ENCODE assay signal across 1 cellular context in the genomic region with DNA sequence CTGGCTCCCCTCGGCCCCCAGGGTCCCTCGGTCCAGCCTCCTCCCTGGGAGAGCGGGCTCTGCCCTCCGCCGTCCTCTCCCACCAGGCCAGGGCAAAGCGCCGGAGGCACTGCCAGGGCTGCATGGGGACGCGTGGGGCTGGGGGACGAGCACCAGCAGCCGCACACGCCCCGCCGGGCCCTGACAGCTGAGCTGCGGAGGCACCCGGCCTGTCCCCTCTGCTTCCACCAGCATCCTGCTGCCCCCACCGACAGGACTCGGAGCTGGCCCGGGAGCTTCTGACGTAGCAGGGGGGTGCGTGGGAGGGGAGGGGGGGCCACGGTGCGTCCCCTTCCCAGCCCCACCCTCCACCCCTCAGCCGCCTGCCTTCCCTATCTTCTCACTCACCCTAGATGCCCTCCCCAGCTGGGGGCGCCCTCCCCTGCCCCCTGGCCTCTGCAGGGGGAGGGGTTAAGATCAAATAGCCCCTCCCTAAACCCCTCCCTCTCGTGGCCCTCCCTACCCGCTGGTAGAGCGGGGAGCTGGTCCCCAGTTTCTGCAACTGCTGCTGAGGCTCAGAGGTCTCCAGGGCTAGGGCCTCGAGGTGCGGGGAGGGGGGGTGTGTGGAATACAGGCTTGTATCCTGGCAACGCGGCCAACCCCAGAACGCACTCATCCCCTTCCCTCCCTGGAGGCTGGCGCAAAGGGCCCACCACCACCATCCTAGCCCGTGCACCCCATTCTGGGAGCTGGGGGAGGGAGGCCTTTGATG.
TF ChIP-seq lines count a peak whose summit lies in the region.

No MANE protein-coding gene starts in this region.

TF ChIP-seq in HepG2, 621 proteins besides CTCF, POLR2A, EP300 and RAD21 (continued from another document and continues in another):
- TF ChIP-seq MED1 (CRISPR knock-in tag; IDR thresholded peaks at IDR 0.05) (peak; percentile 26; the same call in 1 of the 2 replicates), POLR2G (IDR thresholded peaks at IDR 0.05; ENCODE audit: low read depth, low read length) (peak; percentile 66), ZNF350 (CRISPR knock-in tag; IDR thresholded peaks at IDR 0.05; ENCODE audit: borderline replicate concordance, low read depth) (no peak; the same call in 1 of the 2 replicates), ZMYM3 (CRISPR knock-in tag; IDR thresholded peaks at IDR 0.05) (0 out of 2 replicates have a peak, but pooled peaks have one; percentile 74), KMT2B (CRISPR knock-in tag; IDR thresholded peaks at IDR 0.05) (0 out of 2 replicates have a peak, but pooled peaks have one; percentile 21), JUN (CRISPR knock-in tag; IDR thresholded peaks at IDR 0.05) (0 out of 2 replicates have a peak, but pooled peaks have one; percentile 13), HNRNPLL (IDR thresholded peaks at IDR 0.05; ENCODE audit: low read depth, low read length, poor library complexity, severe bottlenecking) (peak; percentile 38), TCF7 (IDR thresholded peaks at IDR 0.05; ENCODE audit: low read depth) (no peak), RXRB (CRISPR knock-in tag; IDR thresholded peaks at IDR 0.05; ENCODE audit: borderline replicate concordance) (peak; percentile 50; the same call in 1 of the 2 replicates), MIXL1 (CRISPR knock-in tag; IDR thresholded peaks at IDR 0.05) (0 out of 2 replicates have a peak, but pooled peaks have one; percentile 18), ZNF331 (CRISPR knock-in tag; IDR thresholded peaks at IDR 0.05) (0 out of 2 replicates have a peak, but pooled peaks have one; percentile 17), AGO2 (optimal IDR thresholded peaks at IDR 0.05; ENCODE audit: low read depth, low read length) (peak; percentile 66), RXRA (CRISPR knock-in tag; IDR thresholded peaks at IDR 0.05) (peak; percentile 70), RCOR2 (CRISPR knock-in tag; IDR thresholded peaks at IDR 0.05) (peak; percentile 95), RBFOX2 (IDR thresholded peaks at IDR 0.05; ENCODE audit: low read depth, low read length) (peak; percentile 72), MTF2 (CRISPR knock-in tag; IDR thresholded peaks at IDR 0.05; ENCODE audit: borderline replicate concordance) (no peak), SRSF1 (optimal IDR thresholded peaks at IDR 0.05; ENCODE audit: low read depth, low read length) (peak; percentile 94), CREB1 (IDR thresholded peaks at IDR 0.05) (0 out of 2 replicates have a peak, but pooled peaks have one; percentile 6), CREB1 (CRISPR knock-in tag; IDR thresholded peaks at IDR 0.05) (no peak), ZNF775 (CRISPR knock-in tag; IDR thresholded peaks at IDR 0.05; ENCODE audit: borderline replicate concordance) (no peak), FOXK1 (CRISPR knock-in tag; IDR thresholded peaks at IDR 0.05; ENCODE audit: borderline replicate concordance, low read depth) (no peak), ERF (CRISPR knock-in tag; IDR thresholded peaks at IDR 0.05) (peak; percentile 62; the same call in 1 of the 2 replicates), SIN3A (IDR thresholded peaks at IDR 0.05; ENCODE audit: borderline replicate concordance, low read depth, low read length) (0 out of 2 replicates have a peak, but pooled peaks have one; percentile 6), HDAC1 (CRISPR knock-in tag; IDR thresholded peaks at IDR 0.05) (peak; percentile 71; the same call in 1 of the 2 replicates), ATF7-NPFF (CRISPR knock-in tag; IDR thresholded peaks at IDR 0.05; ENCODE audit: low read depth) (peak; percentile 46; the same call in 1 of the 2 replicates), TAF1 (CRISPR knock-in tag; IDR thresholded peaks at IDR 0.05) (peak; percentile 38; the same call in 1 of the 2 replicates), YEATS2 (CRISPR knock-in tag; IDR thresholded peaks at IDR 0.05; ENCODE audit: borderline replicate concordance) (peak; percentile 24; the same call in 1 of the 2 replicates), ZFX (CRISPR knock-in tag; IDR thresholded peaks at IDR 0.05; ENCODE audit: low read depth) (peak; percentile 41), ZNF558 (CRISPR knock-in tag; IDR thresholded peaks at IDR 0.05; ENCODE audit: borderline replicate concordance) (0 out of 2 replicates have a peak, but pooled peaks have one; percentile 66), KDM1A (CRISPR knock-in tag; IDR thresholded peaks at IDR 0.05) (0 out of 2 replicates have a peak, but pooled peaks have one; percentile 55), ZNF883 (CRISPR knock-in tag; IDR thresholded peaks at IDR 0.05; ENCODE audit: not compliant biosample characterization) (peak; percentile 58), KDM4B (CRISPR knock-in tag; IDR thresholded peaks at IDR 0.05) (0 out of 2 replicates have a peak, but pooled peaks have one; percentile 18), TARDBP (CRISPR knock-in tag; IDR thresholded peaks at IDR 0.05) (0 out of 2 replicates have a peak, but pooled peaks have one; percentile 48), GTF2F1 (IDR thresholded peaks at IDR 0.05; ENCODE audit: low read length) (no peak), TMF1 (CRISPR knock-in tag; IDR thresholded peaks at IDR 0.05; ENCODE audit: low read depth) (no peak), HDAC2 (CRISPR knock-in tag; IDR thresholded peaks at IDR 0.05) (peak; percentile 39; the same call in 1 of the 2 replicates)
- TF ChIP-seq, protein P1, sequence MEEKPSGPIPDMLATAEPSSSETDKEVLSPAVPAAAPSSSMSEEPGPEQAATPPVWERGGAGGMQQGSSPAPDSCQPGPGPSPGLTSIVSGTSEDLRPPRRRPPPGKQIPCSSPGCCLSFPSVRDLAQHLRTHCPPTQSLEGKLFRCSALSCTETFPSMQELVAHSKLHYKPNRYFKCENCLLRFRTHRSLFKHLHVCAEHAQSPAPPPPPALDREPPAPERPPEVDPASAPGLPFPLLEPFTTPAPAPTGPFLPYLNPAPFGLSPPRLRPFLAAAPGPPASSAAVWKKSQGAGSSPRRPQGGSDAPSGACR (CRISPR knock-in tag; IDR thresholded peaks at IDR 0.05) = 0 out of 2 replicates have a peak, but pooled peaks have one; percentile 33
- TF ChIP-seq, protein P2, sequence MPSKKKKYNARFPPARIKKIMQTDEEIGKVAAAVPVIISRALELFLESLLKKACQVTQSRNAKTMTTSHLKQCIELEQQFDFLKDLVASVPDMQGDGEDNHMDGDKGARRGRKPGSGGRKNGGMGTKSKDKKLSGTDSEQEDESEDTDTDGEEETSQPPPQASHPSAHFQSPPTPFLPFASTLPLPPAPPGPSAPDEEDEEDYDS (CRISPR knock-in tag; IDR thresholded peaks at IDR 0.05) = peak; percentile 75
- TF ChIP-seq, protein P3, sequence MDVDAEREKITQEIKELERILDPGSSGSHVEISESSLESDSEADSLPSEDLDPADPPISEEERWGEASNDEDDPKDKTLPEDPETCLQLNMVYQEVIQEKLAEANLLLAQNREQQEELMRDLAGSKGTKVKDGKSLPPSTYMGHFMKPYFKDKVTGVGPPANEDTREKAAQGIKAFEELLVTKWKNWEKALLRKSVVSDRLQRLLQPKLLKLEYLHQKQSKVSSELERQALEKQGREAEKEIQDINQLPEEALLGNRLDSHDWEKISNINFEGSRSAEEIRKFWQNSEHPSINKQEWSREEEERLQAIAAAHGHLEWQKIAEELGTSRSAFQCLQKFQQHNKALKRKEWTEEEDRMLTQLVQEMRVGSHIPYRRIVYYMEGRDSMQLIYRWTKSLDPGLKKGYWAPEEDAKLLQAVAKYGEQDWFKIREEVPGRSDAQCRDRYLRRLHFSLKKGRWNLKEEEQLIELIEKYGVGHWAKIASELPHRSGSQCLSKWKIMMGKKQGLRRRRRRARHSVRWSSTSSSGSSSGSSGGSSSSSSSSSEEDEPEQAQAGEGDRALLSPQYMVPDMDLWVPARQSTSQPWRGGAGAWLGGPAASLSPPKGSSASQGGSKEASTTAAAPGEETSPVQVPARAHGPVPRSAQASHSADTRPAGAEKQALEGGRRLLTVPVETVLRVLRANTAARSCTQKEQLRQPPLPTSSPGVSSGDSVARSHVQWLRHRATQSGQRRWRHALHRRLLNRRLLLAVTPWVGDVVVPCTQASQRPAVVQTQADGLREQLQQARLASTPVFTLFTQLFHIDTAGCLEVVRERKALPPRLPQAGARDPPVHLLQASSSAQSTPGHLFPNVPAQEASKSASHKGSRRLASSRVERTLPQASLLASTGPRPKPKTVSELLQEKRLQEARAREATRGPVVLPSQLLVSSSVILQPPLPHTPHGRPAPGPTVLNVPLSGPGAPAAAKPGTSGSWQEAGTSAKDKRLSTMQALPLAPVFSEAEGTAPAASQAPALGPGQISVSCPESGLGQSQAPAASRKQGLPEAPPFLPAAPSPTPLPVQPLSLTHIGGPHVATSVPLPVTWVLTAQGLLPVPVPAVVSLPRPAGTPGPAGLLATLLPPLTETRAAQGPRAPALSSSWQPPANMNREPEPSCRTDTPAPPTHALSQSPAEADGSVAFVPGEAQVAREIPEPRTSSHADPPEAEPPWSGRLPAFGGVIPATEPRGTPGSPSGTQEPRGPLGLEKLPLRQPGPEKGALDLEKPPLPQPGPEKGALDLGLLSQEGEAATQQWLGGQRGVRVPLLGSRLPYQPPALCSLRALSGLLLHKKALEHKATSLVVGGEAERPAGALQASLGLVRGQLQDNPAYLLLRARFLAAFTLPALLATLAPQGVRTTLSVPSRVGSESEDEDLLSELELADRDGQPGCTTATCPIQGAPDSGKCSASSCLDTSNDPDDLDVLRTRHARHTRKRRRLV (CRISPR knock-in tag; IDR thresholded peaks at IDR 0.05) = peak; percentile 66; the same call in 1 of the 2 replicates
- TF ChIP-seq, protein P4, sequence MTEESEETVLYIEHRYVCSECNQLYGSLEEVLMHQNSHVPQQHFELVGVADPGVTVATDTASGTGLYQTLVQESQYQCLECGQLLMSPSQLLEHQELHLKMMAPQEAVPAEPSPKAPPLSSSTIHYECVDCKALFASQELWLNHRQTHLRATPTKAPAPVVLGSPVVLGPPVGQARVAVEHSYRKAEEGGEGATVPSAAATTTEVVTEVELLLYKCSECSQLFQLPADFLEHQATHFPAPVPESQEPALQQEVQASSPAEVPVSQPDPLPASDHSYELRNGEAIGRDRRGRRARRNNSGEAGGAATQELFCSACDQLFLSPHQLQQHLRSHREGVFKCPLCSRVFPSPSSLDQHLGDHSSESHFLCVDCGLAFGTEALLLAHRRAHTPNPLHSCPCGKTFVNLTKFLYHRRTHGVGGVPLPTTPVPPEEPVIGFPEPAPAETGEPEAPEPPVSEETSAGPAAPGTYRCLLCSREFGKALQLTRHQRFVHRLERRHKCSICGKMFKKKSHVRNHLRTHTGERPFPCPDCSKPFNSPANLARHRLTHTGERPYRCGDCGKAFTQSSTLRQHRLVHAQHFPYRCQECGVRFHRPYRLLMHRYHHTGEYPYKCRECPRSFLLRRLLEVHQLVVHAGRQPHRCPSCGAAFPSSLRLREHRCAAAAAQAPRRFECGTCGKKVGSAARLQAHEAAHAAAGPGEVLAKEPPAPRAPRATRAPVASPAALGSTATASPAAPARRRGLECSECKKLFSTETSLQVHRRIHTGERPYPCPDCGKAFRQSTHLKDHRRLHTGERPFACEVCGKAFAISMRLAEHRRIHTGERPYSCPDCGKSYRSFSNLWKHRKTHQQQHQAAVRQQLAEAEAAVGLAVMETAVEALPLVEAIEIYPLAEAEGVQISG (CRISPR knock-in tag; IDR thresholded peaks at IDR 0.05) = no peak
- TF ChIP-seq, protein P5, sequence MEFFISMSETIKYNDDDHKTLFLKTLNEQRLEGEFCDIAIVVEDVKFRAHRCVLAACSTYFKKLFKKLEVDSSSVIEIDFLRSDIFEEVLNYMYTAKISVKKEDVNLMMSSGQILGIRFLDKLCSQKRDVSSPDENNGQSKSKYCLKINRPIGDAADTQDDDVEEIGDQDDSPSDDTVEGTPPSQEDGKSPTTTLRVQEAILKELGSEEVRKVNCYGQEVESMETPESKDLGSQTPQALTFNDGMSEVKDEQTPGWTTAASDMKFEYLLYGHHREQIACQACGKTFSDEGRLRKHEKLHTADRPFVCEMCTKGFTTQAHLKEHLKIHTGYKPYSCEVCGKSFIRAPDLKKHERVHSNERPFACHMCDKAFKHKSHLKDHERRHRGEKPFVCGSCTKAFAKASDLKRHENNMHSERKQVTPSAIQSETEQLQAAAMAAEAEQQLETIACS (CRISPR knock-in tag; IDR thresholded peaks at IDR 0.05) = peak; percentile 59; the same call in 1 of the 2 replicates
- TF ChIP-seq, protein P6, sequence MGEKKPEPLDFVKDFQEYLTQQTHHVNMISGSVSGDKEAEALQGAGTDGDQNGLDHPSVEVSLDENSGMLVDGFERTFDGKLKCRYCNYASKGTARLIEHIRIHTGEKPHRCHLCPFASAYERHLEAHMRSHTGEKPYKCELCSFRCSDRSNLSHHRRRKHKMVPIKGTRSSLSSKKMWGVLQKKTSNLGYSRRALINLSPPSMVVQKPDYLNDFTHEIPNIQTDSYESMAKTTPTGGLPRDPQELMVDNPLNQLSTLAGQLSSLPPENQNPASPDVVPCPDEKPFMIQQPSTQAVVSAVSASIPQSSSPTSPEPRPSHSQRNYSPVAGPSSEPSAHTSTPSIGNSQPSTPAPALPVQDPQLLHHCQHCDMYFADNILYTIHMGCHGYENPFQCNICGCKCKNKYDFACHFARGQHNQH (CRISPR knock-in tag; IDR thresholded peaks at IDR 0.05) = peak; percentile 38; the same call in 1 of the 2 replicates
- TF ChIP-seq, protein P7, sequence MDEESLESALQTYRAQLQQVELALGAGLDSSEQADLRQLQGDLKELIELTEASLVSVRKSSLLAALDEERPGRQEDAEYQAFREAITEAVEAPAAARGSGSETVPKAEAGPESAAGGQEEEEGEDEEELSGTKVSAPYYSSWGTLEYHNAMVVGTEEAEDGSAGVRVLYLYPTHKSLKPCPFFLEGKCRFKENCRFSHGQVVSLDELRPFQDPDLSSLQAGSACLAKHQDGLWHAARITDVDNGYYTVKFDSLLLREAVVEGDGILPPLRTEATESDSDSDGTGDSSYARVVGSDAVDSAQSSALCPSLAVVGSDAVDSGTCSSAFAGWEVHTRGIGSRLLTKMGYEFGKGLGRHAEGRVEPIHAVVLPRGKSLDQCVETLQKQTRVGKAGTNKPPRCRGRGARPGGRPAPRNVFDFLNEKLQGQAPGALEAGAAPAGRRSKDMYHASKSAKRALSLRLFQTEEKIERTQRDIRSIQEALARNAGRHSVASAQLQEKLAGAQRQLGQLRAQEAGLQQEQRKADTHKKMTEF (CRISPR knock-in tag; IDR thresholded peaks at IDR 0.05) = peak; percentile 53; the same call in 1 of the 2 replicates
- TF ChIP-seq, protein P8, sequence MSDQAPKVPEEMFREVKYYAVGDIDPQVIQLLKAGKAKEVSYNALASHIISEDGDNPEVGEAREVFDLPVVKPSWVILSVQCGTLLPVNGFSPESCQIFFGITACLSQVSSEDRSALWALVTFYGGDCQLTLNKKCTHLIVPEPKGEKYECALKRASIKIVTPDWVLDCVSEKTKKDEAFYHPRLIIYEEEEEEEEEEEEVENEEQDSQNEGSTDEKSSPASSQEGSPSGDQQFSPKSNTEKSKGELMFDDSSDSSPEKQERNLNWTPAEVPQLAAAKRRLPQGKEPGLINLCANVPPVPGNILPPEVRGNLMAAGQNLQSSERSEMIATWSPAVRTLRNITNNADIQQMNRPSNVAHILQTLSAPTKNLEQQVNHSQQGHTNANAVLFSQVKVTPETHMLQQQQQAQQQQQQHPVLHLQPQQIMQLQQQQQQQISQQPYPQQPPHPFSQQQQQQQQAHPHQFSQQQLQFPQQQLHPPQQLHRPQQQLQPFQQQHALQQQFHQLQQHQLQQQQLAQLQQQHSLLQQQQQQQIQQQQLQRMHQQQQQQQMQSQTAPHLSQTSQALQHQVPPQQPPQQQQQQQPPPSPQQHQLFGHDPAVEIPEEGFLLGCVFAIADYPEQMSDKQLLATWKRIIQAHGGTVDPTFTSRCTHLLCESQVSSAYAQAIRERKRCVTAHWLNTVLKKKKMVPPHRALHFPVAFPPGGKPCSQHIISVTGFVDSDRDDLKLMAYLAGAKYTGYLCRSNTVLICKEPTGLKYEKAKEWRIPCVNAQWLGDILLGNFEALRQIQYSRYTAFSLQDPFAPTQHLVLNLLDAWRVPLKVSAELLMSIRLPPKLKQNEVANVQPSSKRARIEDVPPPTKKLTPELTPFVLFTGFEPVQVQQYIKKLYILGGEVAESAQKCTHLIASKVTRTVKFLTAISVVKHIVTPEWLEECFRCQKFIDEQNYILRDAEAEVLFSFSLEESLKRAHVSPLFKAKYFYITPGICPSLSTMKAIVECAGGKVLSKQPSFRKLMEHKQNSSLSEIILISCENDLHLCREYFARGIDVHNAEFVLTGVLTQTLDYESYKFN (CRISPR knock-in tag; conservative IDR thresholded peaks at IDR 0.05) = peak; percentile 33; the same call in 1 of the 2 replicates
